ENCODE assay signal across 15 cellular contexts in the genomic region with DNA sequence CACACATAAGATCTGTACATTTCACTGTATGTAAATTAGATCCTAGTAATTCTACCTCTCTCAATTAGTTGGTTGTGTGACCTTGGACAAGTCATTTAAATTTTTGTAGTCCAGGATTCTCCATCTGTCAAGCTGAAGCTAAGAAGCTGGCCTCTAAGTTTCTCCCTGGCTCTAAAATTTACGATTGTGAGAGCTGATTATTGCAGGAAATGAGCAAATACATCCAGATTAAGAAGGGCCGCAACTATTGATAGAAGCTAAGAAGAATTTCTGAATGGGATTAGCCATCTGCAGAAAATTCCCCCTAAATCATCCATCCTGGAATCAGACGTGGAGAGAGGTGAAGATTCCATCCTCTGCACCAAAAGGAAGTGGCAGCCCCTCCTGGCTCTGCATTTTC.
"Had no signal": no experiment of that assay in that cellular context is flagged by ENCODE, and none has a peak within 500 bp of the region (broad histone marks: within the 10 kb centered on the region; RNA-seq: fewer than 3 reads in every experiment).

No MANE protein-coding gene starts in this region.

- H3K4me1 ChIP-seq: colonic mucosa had no signal

- H3K27ac Mint-ChIP-seq: activated naive CD8-positive, alpha-beta T cell treated with anti-CD3 and anti-CD28 coated beads, Interleukin-2, amount 10 ng/mL, durations not matched to agents 7 days and 5 days had no signal

- H3K27ac ChIP-seq: colonic mucosa, left lung, tibial nerve, vagina had no signal

- H3K27me3 Mint-ChIP-seq: activated CD4-positive, alpha-beta memory T cell treated with anti-CD3 and anti-CD28 coated beads for 36 hours; activated naive CD8-positive, alpha-beta T cell treated with anti-CD3 and anti-CD28 coated beads, Interleukin-2, amount 10 ng/mL, durations not matched to agents 7 days and 5 days; brain had no signal

- H3K9me3 Mint-ChIP-seq: activated CD4-positive, alpha-beta memory T cell treated with anti-CD3 and anti-CD28 coated beads for 36 hours; activated naive CD8-positive, alpha-beta T cell treated with anti-CD3 and anti-CD28 coated beads, Interleukin-2, amount 10 ng/mL, durations not matched to agents 7 days and 5 days; brain; T-helper 2 cell treated with Interferon-gamma antibody and Interleukin-4, amounts not matched to agents 5 μg/mL and 100 μg/mL, for 36 hours had no signal

- H3K36me3 ChIP-seq: colonic mucosa, left lung, tibial nerve, vagina had no signal

- DNase-seq: activated naive CD4-positive, alpha-beta T cell; activated naive CD8-positive, alpha-beta T cell treated with anti-CD3 and anti-CD28 coated beads, Interleukin-2, amount 10 ng/mL, durations not matched to agents 7 days and 5 days; activated T-cell treated with anti-CD3 and anti-CD28 coated beads for 4 hours; central memory CD4-positive, alpha-beta T cell; colonic mucosa; erythroblast; left lung; mammary epithelial cell; retina; stimulated activated CD4-positive, alpha-beta T cell treated with anti-CD3 and anti-CD28 coated beads, Interleukin-1b, Interleukin-23, amount 100 ng/mL, for 48 hours had no signal

- H3K9me3 ChIP-seq: colonic mucosa, left lung, tibial nerve, vagina had no signal

- H3K27me3 ChIP-seq: colonic mucosa, left lung, tibial nerve, vagina had no signal

- H3K4me3 Mint-ChIP-seq: activated CD4-positive, alpha-beta memory T cell treated with anti-CD3 and anti-CD28 coated beads for 36 hours; activated naive CD8-positive, alpha-beta T cell treated with anti-CD3 and anti-CD28 coated beads, Interleukin-2, amount 10 ng/mL, durations not matched to agents 7 days and 5 days had no signal

- H3K36me3 Mint-ChIP-seq: brain had no signal

- H3K4me3 ChIP-seq: colonic mucosa, left lung, tibial nerve, vagina had no signal
